Comparison of ENCODE assay signal across 13 cellular contexts in the genomic region with DNA sequence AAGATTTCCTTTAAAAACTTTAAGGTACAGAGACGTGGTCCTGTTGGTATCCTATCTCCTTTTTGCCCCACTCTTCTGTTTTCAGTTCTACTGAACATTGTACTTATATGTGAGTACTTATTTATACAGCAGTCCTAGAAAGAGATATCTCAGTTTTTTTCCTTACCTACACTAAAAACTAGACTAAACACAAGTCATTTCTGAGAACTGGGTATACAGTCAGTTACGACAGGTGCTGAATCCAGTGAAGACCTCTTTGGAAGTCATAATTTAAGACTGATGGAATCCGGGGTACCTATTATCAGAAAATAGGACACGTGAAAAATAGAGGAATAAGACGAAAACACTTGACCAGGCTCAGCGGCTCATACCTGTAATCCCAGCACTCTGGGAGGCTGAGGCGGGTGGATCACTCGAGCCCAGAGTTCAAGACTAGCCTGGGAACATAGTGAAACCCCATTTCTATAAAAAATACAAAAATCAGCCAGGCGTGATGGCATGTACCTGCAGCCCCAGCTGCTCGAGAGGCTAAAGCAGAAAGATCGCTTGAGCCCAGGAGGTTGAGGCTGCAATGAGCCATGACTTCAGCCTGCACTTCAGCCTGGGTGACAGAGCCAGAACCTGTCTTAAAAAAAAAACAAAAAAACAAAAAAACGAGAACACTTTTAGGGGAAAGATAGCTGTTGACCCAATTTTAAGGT.
DNase-seq lines count a peak whose midpoint lies in the region; ATAC-seq and TF ChIP-seq lines count a peak whose summit lies in the region.
"Had no signal": no experiment of that assay in that cellular context is flagged by ENCODE, and none has a peak within 500 bp of the region (broad histone marks: within the 10 kb centered on the region; RNA-seq: fewer than 3 reads in every experiment).

No MANE protein-coding gene starts in this region.

- no peaks in the 10 kb centered on the region for H3K9me3 ChIP-seq in thyroid gland
- H3K9me3 ChIP-seq: tibial nerve had no signal

- peak in 1 of 2 donors; percentile 39 for ATAC-seq in activated naive CD4-positive, alpha-beta T cell treated with anti-CD3 and anti-CD28 coated beads, Interleukin-2, amount 50 U/mL, for 72 hours
- ATAC-seq in GM21717 (IDR thresholded peaks at IDR 0.05; ENCODE audit: unreplicated experiment): peak; percentile 69
- peak; percentile 63 for ATAC-seq in HG03442 (IDR thresholded peaks at IDR 0.05; ENCODE audit: unreplicated experiment)

- peaks cover 7% of the 10 kb centered on the region for H3K4me1 Mint-ChIP-seq in activated naive CD4-positive, alpha-beta T cell treated with anti-CD3 and anti-CD28 coated beads, Interleukin-2, amount 10 ng/mL, durations not matched to agents 7 days and 5 days

- H3K27ac ChIP-seq in thyroid gland: peak overlapping the region; percentile 76 to 89 (median 84)
- no peak overlapping the region for H3K27ac ChIP-seq in dorsolateral prefrontal cortex
- H3K27ac ChIP-seq: epithelial cell of prostate, KMS-11 had no signal

- H3K4me3 ChIP-seq in thyroid gland (replicated peaks in 1 of 3): no peak overlapping the region
- no peak overlapping the region for H3K4me3 ChIP-seq in dorsolateral prefrontal cortex
- H3K4me3 ChIP-seq: tibial nerve had no signal

- H3K9me3 Mint-ChIP-seq in activated naive CD4-positive, alpha-beta T cell treated with anti-CD3 and anti-CD28 coated beads, Interleukin-2, amount 50 U/mL, for 72 hours: no peaks in the 10 kb centered on the region
- no peaks in the 10 kb centered on the region for H3K9me3 Mint-ChIP-seq in activated naive CD4-positive, alpha-beta T cell treated with anti-CD3 and anti-CD28 coated beads, Interleukin-2, amount 10 ng/mL, durations not matched to agents 7 days and 5 days

- no peak for DNase-seq in activated naive CD4-positive, alpha-beta T cell treated with anti-CD3 and anti-CD28 coated beads, Interleukin-2, amount 50 U/mL, for 72 hours (ENCODE audit: low spot score in 2 of 2)
- DNase-seq in activated naive CD4-positive, alpha-beta T cell treated with anti-CD3 and anti-CD28 coated beads, Interleukin-2, amount 10 ng/mL, durations not matched to agents 7 days and 5 days: no peak
- DNase-seq in thyroid gland (peak; percentile 88 to 89), dorsolateral prefrontal cortex (no peak), mucosa of gallbladder (ENCODE audit: low spot score) (no peak), NCI-H2029 (lab: John Stamatoyannopoulos, UW) (no peak)
- DNase-seq: activated CD4-positive, alpha-beta T cell treated with anti-CD3 and anti-CD28 coated beads, Interleukin-2, amount 50 U/mL, for 4 hours; stimulated activated CD4-positive, alpha-beta T cell treated with anti-CD3 and anti-CD28 coated beads, Interleukin-4, amount 100 ng/mL, for 4 hours had no signal

- TF ChIP-seq CTCF in thyroid gland (IDR thresholded peaks at IDR 0.05) (no peak), dorsolateral prefrontal cortex (IDR thresholded peaks at IDR 0.05 in 54 of 56, conservative IDR thresholded peaks at IDR 0.05 in 2 of 56; ENCODE audit: low read depth in 1 of 56, partially characterized antibody in 56 of 56) (no peak)

- no peak for TF ChIP-seq POLR2A in thyroid gland (IDR thresholded peaks at IDR 0.05)

- peak overlapping the region; percentile 56 to 83 for H3K27ac Mint-ChIP-seq in activated naive CD4-positive, alpha-beta T cell treated with anti-CD3 and anti-CD28 coated beads, Interleukin-2, amount 50 U/mL, for 72 hours
- no peak overlapping the region for H3K27ac Mint-ChIP-seq in activated naive CD4-positive, alpha-beta T cell treated with anti-CD3 and anti-CD28 coated beads, Interleukin-2, amount 10 ng/mL, durations not matched to agents 7 days and 5 days

- WGBS in thyroid gland, 2 donors: 42 to 45% methylated on average over 12 of the region's 12 CpGs

- H3K4me3 Mint-ChIP-seq in activated naive CD4-positive, alpha-beta T cell treated with anti-CD3 and anti-CD28 coated beads, Interleukin-2, amount 10 ng/mL, durations not matched to agents 7 days and 5 days: no peak overlapping the region

- CTCF ChIA-PET in activated naive CD4-positive, alpha-beta T cell treated with anti-CD3 and anti-CD28 coated beads, Interleukin-2, amount 10 ng/mL, durations not matched to agents 7 days and 5 days (lab: Charles Lee): interaction anchor here (1.4 kb wide), 1 partner anchor 11 kb away, joined by 4 read pairs; no protein-coding TSS in a partner anchor

- peaks cover 38 to 43% of the 10 kb centered on the region in 2 donors for H3K36me3 ChIP-seq in thyroid gland

- H3K27me3 ChIP-seq in thyroid gland (no peaks in the 10 kb centered on the region), dorsolateral prefrontal cortex (no peaks in the 10 kb centered on the region)
- H3K27me3 ChIP-seq: tibial nerve had no signal

- H3K27me3 Mint-ChIP-seq in activated naive CD4-positive, alpha-beta T cell treated with anti-CD3 and anti-CD28 coated beads, Interleukin-2, amount 10 ng/mL, durations not matched to agents 7 days and 5 days: no peaks in the 10 kb centered on the region

- H3K4me1 ChIP-seq in thyroid gland: peaks cover 30 to 62% of the 10 kb centered on the region in 2 donors

- peaks cover 36 to 68% of the 10 kb centered on the region in 2 donors for H3K36me3 Mint-ChIP-seq in activated naive CD4-positive, alpha-beta T cell treated with anti-CD3 and anti-CD28 coated beads, Interleukin-2, amount 50 U/mL, for 72 hours
- peaks cover 74% of the 10 kb centered on the region for H3K36me3 Mint-ChIP-seq in activated naive CD4-positive, alpha-beta T cell treated with anti-CD3 and anti-CD28 coated beads, Interleukin-2, amount 10 ng/mL, durations not matched to agents 7 days and 5 days

- intact Hi-C loops in thyroid gland (cut with DNase I): no loop called here
- intact Hi-C loops in dorsolateral prefrontal cortex (cut with DNase I): no loop called here

Comparison
In these comparisons a context has a peak if more than half of its experiments do, and no peak if none do; other contexts are left out.
1. DNase-seq: peak in thyroid gland (2 of 2); none in activated naive CD4-positive, alpha-beta T cell treated with anti-CD3 and anti-CD28 coated beads, Interleukin-2, amount 50 U/mL, for 72 hours (0 of 2), activated naive CD4-positive, alpha-beta T cell treated with anti-CD3 and anti-CD28 coated beads, Interleukin-2, amount 10 ng/mL, durations not matched to agents 7 days and 5 days (single experiment), dorsolateral prefrontal cortex (0 of 10), mucosa of gallbladder (single experiment) and NCI-H2029 (single experiment).
2. H3K27ac ChIP-seq: peak in thyroid gland (3 of 3); none in dorsolateral prefrontal cortex (0 of 59).